Comparison of ENCODE assay signal across 17 cellular contexts in the genomic region with DNA sequence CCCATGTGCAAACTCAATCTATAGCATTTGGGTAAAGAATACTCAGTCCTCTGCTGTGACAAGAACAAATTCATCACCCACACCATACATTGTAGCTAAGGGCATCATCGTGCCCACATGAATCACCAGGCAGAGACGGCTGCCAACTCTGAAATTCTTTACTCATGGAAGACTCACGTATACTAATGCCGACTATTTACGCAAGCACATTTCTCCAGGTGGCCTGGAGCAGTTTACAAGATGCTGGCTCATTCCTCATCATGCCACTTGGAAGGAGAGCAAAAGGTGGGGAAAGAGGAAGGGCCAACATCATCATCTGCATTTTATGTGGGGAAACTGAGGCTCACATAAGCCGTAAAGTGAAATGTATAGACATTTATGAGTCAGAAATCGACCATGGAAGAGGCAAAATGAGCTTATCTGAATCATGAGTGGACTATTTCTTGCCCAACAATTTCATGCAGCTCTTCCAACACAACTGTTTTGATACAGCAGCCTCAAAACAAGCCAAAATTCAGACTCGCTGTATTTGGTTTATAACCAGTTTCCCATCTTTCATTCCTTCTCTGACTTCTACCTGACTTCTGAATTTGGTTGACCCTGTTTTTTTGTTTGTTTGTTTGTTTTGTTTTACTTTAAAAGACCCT.
DNase-seq lines count a peak whose midpoint lies in the region; FAIRE-seq and TF ChIP-seq lines count a peak whose summit lies in the region.
"Had no signal": no experiment of that assay in that cellular context is flagged by ENCODE, and none has a peak within 500 bp of the region (broad histone marks: within the 10 kb centered on the region; RNA-seq: fewer than 3 reads in every experiment).

No MANE protein-coding gene starts in this region.

- no peaks in the 10 kb centered on the region for H3K9me3 Mint-ChIP-seq in progenitor cell of endocrine pancreas (ENCODE audit: low read depth)
- H3K9me3 Mint-ChIP-seq: activated CD4-positive, alpha-beta T cell treated with anti-CD3 and anti-CD28 coated beads, Interleukin-2, amount 10 ng/mL, durations not matched to agents 24 days and 14 days; activated T-cell treated with anti-CD3 and anti-CD28 coated beads, Interleukin-2, amount 50 U/mL, for 4 hours had no signal

- no peaks in the 10 kb centered on the region for H3K9me3 ChIP-seq in small intestine (ENCODE audit: control insufficient read depth, low read depth)
- H3K9me3 ChIP-seq: pancreas had no signal

- no peaks in the 10 kb centered on the region for H3K4me1 ChIP-seq in small intestine (ENCODE audit: control insufficient read depth in 2 of 2, insufficient read depth in 1 of 2, low read depth in 1 of 2, low read length in 1 of 2)

- H3K27ac Mint-ChIP-seq in progenitor cell of endocrine pancreas = no peak overlapping the region
- H3K27ac Mint-ChIP-seq: activated CD4-positive, alpha-beta T cell treated with anti-CD3 and anti-CD28 coated beads, Interleukin-2, amount 10 ng/mL, durations not matched to agents 24 days and 14 days had no signal

- H3K4me1 Mint-ChIP-seq in progenitor cell of endocrine pancreas (ENCODE audit: low read depth) = peaks cover 7% of the 10 kb centered on the region
- H3K4me1 Mint-ChIP-seq: activated CD4-positive, alpha-beta T cell treated with anti-CD3 and anti-CD28 coated beads, Interleukin-2, amount 10 ng/mL, durations not matched to agents 24 days and 14 days had no signal

- H3K36me3 Mint-ChIP-seq in progenitor cell of endocrine pancreas (ENCODE audit: insufficient read depth) = no peaks in the 10 kb centered on the region

- H3K27me3 ChIP-seq in small intestine (ENCODE audit: control insufficient read depth in 2 of 2, insufficient read depth in 2 of 2, low read length in 2 of 2) = peaks cover 0 to 2% of the 10 kb centered on the region in 2 donors
- H3K27me3 ChIP-seq: pancreas had no signal

- no peak for TF ChIP-seq CTCF in progenitor cell of endocrine pancreas (IDR thresholded peaks at IDR 0.05; ENCODE audit: unreplicated experiment)

- H3K36me3 ChIP-seq in small intestine (ENCODE audit: control insufficient read depth in 2 of 2, insufficient read depth in 2 of 2, low read length in 2 of 2) = no peaks in the 10 kb centered on the region
- H3K36me3 ChIP-seq: pancreas had no signal

- H3K27ac ChIP-seq in temporal lobe (ENCODE audit: low read depth, low read length) = peak overlapping the region; percentile 2
- H3K27ac ChIP-seq in small intestine (ENCODE audit: low read depth in 1 of 2, low read length in 1 of 2) = no peak overlapping the region
- H3K27ac ChIP-seq: C4-2B, pancreas had no signal

- H3K27me3 Mint-ChIP-seq in progenitor cell of endocrine pancreas = peaks cover 5% of the 10 kb centered on the region

- FAIRE-seq in islet of Langerhans (lab: Jason Lieb, UNC) = peak; percentile 79
- FAIRE-seq in small intestine (lab: Jason Lieb, UNC) = no peak
- FAIRE-seq: endothelial cell of umbilical vein, pancreas had no signal

- DNase-seq in LoVo (ENCODE audit: low spot score) (peak; percentile 48), astrocyte of the hippocampus (ENCODE audit: low read depth, low spot score) (peak; percentile 71), NCI-H187 treated with DMSO at 0.1 percent for 48 hours (lab: John Stamatoyannopoulos, UW) (no peak), progenitor cell of endocrine pancreas (ENCODE audit: low spot score, unreplicated experiment) (no peak), small intestine (no peak), cardiac septum (ENCODE audit: low spot score) (no peak)
- DNase-seq: activated CD4-positive, alpha-beta T cell treated with anti-CD3 and anti-CD28 coated beads, Interleukin-2, amount 10 ng/mL, durations not matched to agents 24 days and 14 days; activated T-cell treated with anti-CD3 and anti-CD28 coated beads, Interleukin-2, amount 50 U/mL, for 4 hours; GDM1; mesendoderm; NCI-H510A treated with DMSO at 0.1 percent for 48 hours; pancreas; T-helper 2 cell had no signal

- H3K4me3 ChIP-seq in small intestine (ENCODE audit: low read depth in 1 of 2, low read length in 2 of 2) = no peak overlapping the region
- H3K4me3 ChIP-seq: pancreas had no signal

- intact Hi-C loops in cardiac septum (cut with DNase I) = no loop called here

- 75 to 79% (median 75%) methylated on average over 8 of the region's 8 CpGs for WGBS in small intestine, 3 donors

- no peak overlapping the region for H3K4me3 Mint-ChIP-seq in progenitor cell of endocrine pancreas (ENCODE audit: low read depth)
- H3K4me3 Mint-ChIP-seq: activated CD4-positive, alpha-beta T cell treated with anti-CD3 and anti-CD28 coated beads, Interleukin-2, amount 10 ng/mL, durations not matched to agents 24 days and 14 days; activated T-cell treated with anti-CD3 and anti-CD28 coated beads, Interleukin-2, amount 50 U/mL, for 4 hours had no signal

Comparison
In these comparisons a context has a peak if more than half of its experiments do, and no peak if none do; other contexts are left out.
1. DNase-seq: peak in LoVo (single experiment) and astrocyte of the hippocampus (single experiment); none in NCI-H187 treated with DMSO at 0.1 percent for 48 hours (single experiment), progenitor cell of endocrine pancreas (single experiment), small intestine (single experiment) and cardiac septum (single experiment).